ENCODE assay signal across 28 cellular contexts in genomic region chr7:10723832-10724231, GRCh38.
"Had no signal": no experiment of that assay in that cellular context is flagged by ENCODE, and none has a peak within 500 bp of the region (broad histone marks: within the 10 kb centered on the region; RNA-seq: fewer than 3 reads in every experiment).

No MANE protein-coding gene starts in this region.

- H3K27ac Mint-ChIP-seq: immature natural killer cell; naive thymus-derived CD8-positive, alpha-beta T cell; nephron; stimulated activated effector memory CD8-positive, alpha-beta T cell treated with anti-CD3 and anti-CD28 coated beads, Interleukin-12 subunit alpha, Interleukin-12 subunit beta, amount 100 ng/mL, for 72 hours; stimulated activated naive CD8-positive, alpha-beta T cell treated with anti-CD3 and anti-CD28 coated beads, Interleukin-15, amount 100 ng/mL, for 72 hours; type B pancreatic cell had no signal

- DNase-seq: hypothalamus; immature natural killer cell; kidney; left colon; left lung; lower lobe of right lung; mammary epithelial cell; mesenchymal stem cell; naive thymus-derived CD8-positive, alpha-beta T cell; nucleus accumbens; pancreas; retina; right cardiac atrium; spleen; stimulated activated CD4-positive, alpha-beta T cell treated with anti-CD3 and anti-CD28 coated beads, Interleukin-4, amount 100 ng/mL, for 24 hours; stimulated activated naive CD4-positive, alpha-beta T cell treated with Interleukin-2 at 50 U/mL for 16 hours; stimulated activated naive CD8-positive, alpha-beta T cell treated with anti-CD3 and anti-CD28 coated beads, Interleukin-15, amount 100 ng/mL, for 72 hours; substantia nigra; uterus had no signal

- FAIRE-seq: islet of Langerhans, kidney, pancreas had no signal

- H3K9me3 ChIP-seq: left lung, lower lobe of right lung, pancreas, prostate gland, spleen, tibial nerve, uterus had no signal

- H3K4me3 Mint-ChIP-seq: immature natural killer cell; naive thymus-derived CD8-positive, alpha-beta T cell; nephron; neural crest cell; stimulated activated effector memory CD8-positive, alpha-beta T cell treated with anti-CD3 and anti-CD28 coated beads, Interleukin-12 subunit alpha, Interleukin-12 subunit beta, amount 100 ng/mL, for 72 hours; stimulated activated naive CD8-positive, alpha-beta T cell treated with anti-CD3 and anti-CD28 coated beads, Interleukin-15, amount 100 ng/mL, for 72 hours; type B pancreatic cell had no signal

- H3K4me1 Mint-ChIP-seq: immature natural killer cell; naive thymus-derived CD8-positive, alpha-beta T cell; nephron; stimulated activated effector memory CD8-positive, alpha-beta T cell treated with anti-CD3 and anti-CD28 coated beads, Interleukin-12 subunit alpha, Interleukin-12 subunit beta, amount 100 ng/mL, for 72 hours; stimulated activated naive CD8-positive, alpha-beta T cell treated with anti-CD3 and anti-CD28 coated beads, Interleukin-15, amount 100 ng/mL, for 72 hours had no signal

- H3K9me3 Mint-ChIP-seq: nephron; neural crest cell; stimulated activated naive CD8-positive, alpha-beta T cell treated with anti-CD3 and anti-CD28 coated beads, Interleukin-15, amount 100 ng/mL, for 72 hours; type B pancreatic cell had no signal

- H3K36me3 ChIP-seq: left lung, lower lobe of right lung, pancreas, prostate gland, spleen, tibial nerve, uterus had no signal

- H3K27me3 ChIP-seq: left lung, pancreas, spleen, tibial nerve, uterus had no signal

- H3K4me1 ChIP-seq: left lung, lower lobe of right lung, pancreas, prostate gland, spleen, tibial nerve, uterus had no signal

- H3K27me3 Mint-ChIP-seq: type B pancreatic cell had no signal

- ATAC-seq: left colon; left lung; lower lobe of right lung; naive thymus-derived CD8-positive, alpha-beta T cell; pancreas; right cardiac atrium; sciatic nerve; stimulated activated effector memory CD8-positive, alpha-beta T cell treated with anti-CD3 and anti-CD28 coated beads, Interleukin-12 subunit alpha, Interleukin-12 subunit beta, amount 100 ng/mL, for 72 hours; stimulated activated naive CD8-positive, alpha-beta T cell treated with anti-CD3 and anti-CD28 coated beads, Interleukin-15, amount 100 ng/mL, for 72 hours had no signal

- H3K27ac ChIP-seq: left lung, lower lobe of right lung, pancreas, prostate gland, skin epidermis, spleen, tibial nerve, uterus had no signal

- H3K4me3 ChIP-seq: left lung, lower lobe of right lung, pancreas, prostate gland, skin epidermis, spleen, tibial nerve, uterus had no signal

- H3K36me3 Mint-ChIP-seq: naive thymus-derived CD8-positive, alpha-beta T cell; stimulated activated effector memory CD8-positive, alpha-beta T cell treated with anti-CD3 and anti-CD28 coated beads, Interleukin-12 subunit alpha, Interleukin-12 subunit beta, amount 100 ng/mL, for 72 hours; type B pancreatic cell had no signal
